Comparison of ENCODE assay signal across 17 cellular contexts in the genomic region with DNA sequence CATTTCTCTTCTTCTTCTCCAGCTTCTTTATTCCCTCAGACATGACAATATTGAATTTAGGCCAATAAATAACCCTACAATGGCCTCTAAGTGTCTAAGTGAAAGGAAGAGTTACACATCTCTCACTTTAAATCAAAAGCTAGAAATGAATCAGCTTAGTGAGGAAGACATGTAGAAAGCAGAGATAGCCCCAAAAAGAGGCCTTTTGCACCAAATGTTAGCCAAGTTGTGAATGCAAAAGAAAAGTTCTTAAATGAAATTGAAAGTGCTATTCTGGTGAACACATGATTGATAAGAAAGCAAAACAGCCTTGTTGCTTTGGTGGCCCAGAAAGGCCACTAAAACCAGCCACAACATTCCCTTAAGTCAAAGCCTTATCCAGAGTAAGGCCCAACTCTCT.
DNase-seq lines count a peak whose midpoint lies in the region; ATAC-seq and TF ChIP-seq lines count a peak whose summit lies in the region.
"Had no signal": no experiment of that assay in that cellular context is flagged by ENCODE, and none has a peak within 500 bp of the region (broad histone marks: within the 10 kb centered on the region; RNA-seq: fewer than 3 reads in every experiment).

No MANE protein-coding gene starts in this region.

- H3K9me3 ChIP-seq in PC-3 (ENCODE audit: low read length) (no peaks in the 10 kb centered on the region), esophagus squamous epithelium (no peaks in the 10 kb centered on the region), left lung (no peaks in the 10 kb centered on the region)

- no peak for TF ChIP-seq POLR2A in esophagus squamous epithelium (IDR thresholded peaks at IDR 0.05)

- no peaks in the 10 kb centered on the region for H3K9me2 ChIP-seq in PC-3 (replicated peaks; ENCODE audit: low read length)

- peaks cover 12% of the 10 kb centered on the region; the same call in 1 of the 2 replicates for H3K27me3 ChIP-seq in PC-3 (ENCODE audit: low read length)
- H3K27me3 ChIP-seq in esophagus squamous epithelium = no peaks in the 10 kb centered on the region
- H3K27me3 ChIP-seq in left lung = no peaks in the 10 kb centered on the region

- H4K20me1 ChIP-seq in PC-3 (ENCODE audit: low read length) = no peaks in the 10 kb centered on the region

- no peak overlapping the region for H3K9ac ChIP-seq in PC-3 (ENCODE audit: low read length)

- no peaks in the 10 kb centered on the region for H3K9me3 Mint-ChIP-seq in activated T-helper 1 cell treated with anti-CD3 and anti-CD28 coated beads, Interleukin-12 subunit alpha, Interleukin-12 subunit beta, Interleukin-2, Interleukin-4 antibody, amounts not matched to agents 30 ng/mL and 10 ng/mL and 1 ng/mL, durations not matched to agents 14 hours and 24 hours and 36 hours
- H3K9me3 Mint-ChIP-seq: stimulated activated naive B cell treated with anti-CD40 and anti-IgM and Interleukin-4, amounts not matched to agents 10 μg/mL and 1 μg/mL and 100 μg/mL, for 72 hours had no signal

- no peak overlapping the region for H3K27ac Mint-ChIP-seq in activated T-helper 1 cell treated with anti-CD3 and anti-CD28 coated beads, Interleukin-12 subunit alpha, Interleukin-12 subunit beta, Interleukin-2, Interleukin-4 antibody, amounts not matched to agents 30 ng/mL and 10 ng/mL and 1 ng/mL, durations not matched to agents 14 hours and 24 hours and 36 hours
- H3K27ac Mint-ChIP-seq: stimulated activated naive B cell treated with anti-CD40 and anti-IgM and Interleukin-4, amounts not matched to agents 10 μg/mL and 1 μg/mL and 100 μg/mL, for 72 hours had no signal

- TF ChIP-seq CTCF in PC-3 (conservative IDR thresholded peaks at IDR 0.05; ENCODE audit: low read depth, low read length) = no peak
- TF ChIP-seq CTCF in esophagus squamous epithelium (IDR thresholded peaks at IDR 0.05) = no peak
- TF ChIP-seq CTCF in left lung (IDR thresholded peaks at IDR 0.05) = no peak

- no peak overlapping the region for H3K27ac ChIP-seq in PC-3 (ENCODE audit: low read length)
- no peak overlapping the region for H3K27ac ChIP-seq in esophagus squamous epithelium
- no peak overlapping the region for H3K27ac ChIP-seq in left lung

- no peaks in the 10 kb centered on the region for H3K27me3 Mint-ChIP-seq in activated T-helper 1 cell treated with anti-CD3 and anti-CD28 coated beads, Interleukin-12 subunit alpha, Interleukin-12 subunit beta, Interleukin-2, Interleukin-4 antibody, amounts not matched to agents 30 ng/mL and 10 ng/mL and 1 ng/mL, durations not matched to agents 14 hours and 24 hours and 36 hours (ENCODE audit: insufficient read depth)
- H3K27me3 Mint-ChIP-seq: stimulated activated naive B cell treated with anti-CD40 and anti-IgM and Interleukin-4, amounts not matched to agents 10 μg/mL and 1 μg/mL and 100 μg/mL, for 72 hours had no signal

- H3K4me3 Mint-ChIP-seq in activated T-helper 1 cell treated with anti-CD3 and anti-CD28 coated beads, Interleukin-12 subunit alpha, Interleukin-12 subunit beta, Interleukin-2, Interleukin-4 antibody, amounts not matched to agents 30 ng/mL and 10 ng/mL and 1 ng/mL, durations not matched to agents 14 hours and 24 hours and 36 hours = no peak overlapping the region
- H3K4me3 Mint-ChIP-seq: neural crest cell; stimulated activated naive B cell treated with anti-CD40 and anti-IgM and Interleukin-4, amounts not matched to agents 10 μg/mL and 1 μg/mL and 100 μg/mL, for 72 hours had no signal

- no TSS peak for BruUV-seq in PC-3 (replicated peaks; lab: Mats Ljungman, UMichigan)

- DNase-seq in PC-3 = no peak
- no peak for DNase-seq in esophagus squamous epithelium (lab: John Stamatoyannopoulos, UW)
- no peak for DNase-seq in activated T-helper 1 cell treated with anti-CD3 and anti-CD28 coated beads, Interleukin-12 subunit alpha, Interleukin-12 subunit beta, Interleukin-2, Interleukin-4 antibody, amounts not matched to agents 30 ng/mL and 10 ng/mL and 1 ng/mL, durations not matched to agents 14 hours and 24 hours and 36 hours (ENCODE audit: low spot score)
- DNase-seq in left lung = no peak
- DNase-seq: activated naive CD4-positive, alpha-beta T cell; DMS 273 treated with DMSO at 0.1 percent for 48 hours; effector CD4-positive, alpha-beta T cell; NCI-H1930; NCI-H748 treated with DMSO at 0.1 percent for 48 hours; stimulated activated naive B cell treated with anti-CD40 and anti-IgM and Interleukin-4, amounts not matched to agents 10 μg/mL and 1 μg/mL and 100 μg/mL, for 72 hours had no signal

- H3K4me1 ChIP-seq in PC-3 (ENCODE audit: insufficient read depth, low read length) = no peaks in the 10 kb centered on the region
- no peaks in the 10 kb centered on the region for H3K4me1 ChIP-seq in esophagus squamous epithelium
- H3K4me1 ChIP-seq in left lung = no peaks in the 10 kb centered on the region

- POLR2A ChIA-PET in PC-3 (lab: Charles Lee; ENCODE audit: unreplicated experiment) = no interaction called here

- no peaks in the 10 kb centered on the region for H3K36me3 Mint-ChIP-seq in activated T-helper 1 cell treated with anti-CD3 and anti-CD28 coated beads, Interleukin-12 subunit alpha, Interleukin-12 subunit beta, Interleukin-2, Interleukin-4 antibody, amounts not matched to agents 30 ng/mL and 10 ng/mL and 1 ng/mL, durations not matched to agents 14 hours and 24 hours and 36 hours (ENCODE audit: low read depth)
- H3K36me3 Mint-ChIP-seq: stimulated activated naive B cell treated with anti-CD40 and anti-IgM and Interleukin-4, amounts not matched to agents 10 μg/mL and 1 μg/mL and 100 μg/mL, for 72 hours had no signal

- intact Hi-C loops in PC-3 (cut with micrococcal nuclease) = no loop called here
- intact Hi-C loops in esophagus squamous epithelium (cut with DNase I) = no loop called here
- intact Hi-C loops in activated T-helper 1 cell treated with anti-CD3 and anti-CD28 coated beads, Interleukin-12 subunit alpha, Interleukin-12 subunit beta, Interleukin-2, Interleukin-4 antibody, amounts not matched to agents 30 ng/mL and 10 ng/mL and 1 ng/mL, durations not matched to agents 14 hours and 24 hours and 36 hours (cut with micrococcal nuclease) = no loop called here
- intact Hi-C loops in left lung (cut with DNase I) = no loop called here

- no peak overlapping the region for H3K4me3 ChIP-seq in PC-3 (ENCODE audit: low read length)
- H3K4me3 ChIP-seq in esophagus squamous epithelium = no peak overlapping the region
- H3K4me3 ChIP-seq in left lung = no peak overlapping the region

- H3K79me2 ChIP-seq in PC-3 (ENCODE audit: low read length) = no peaks in the 10 kb centered on the region

- H3F3A ChIP-seq in PC-3 (ENCODE audit: low read length, unreplicated experiment) = no peaks in the 10 kb centered on the region

- no peak overlapping the region for H2AFZ ChIP-seq in PC-3 (ENCODE audit: low read length)

- ATAC-seq in GM18502 (IDR thresholded peaks at IDR 0.05; ENCODE audit: poor library complexity, unreplicated experiment) (peak; percentile 91), GM19395 (IDR thresholded peaks at IDR 0.05; ENCODE audit: unreplicated experiment) (peak; percentile 95), HG02623 (IDR thresholded peaks at IDR 0.05; ENCODE audit: unreplicated experiment) (peak; percentile 67), HG03280 (IDR thresholded peaks at IDR 0.05; ENCODE audit: unreplicated experiment) (peak; percentile 63), PC-3 (no peak), left lung (no peak)
- ATAC-seq: Right ventricle myocardium inferior; sciatic nerve; stimulated activated naive B cell treated with anti-CD40 and anti-IgM and Interleukin-4, amounts not matched to agents 10 μg/mL and 1 μg/mL and 100 μg/mL, for 72 hours had no signal

- H3K4me1 Mint-ChIP-seq in activated T-helper 1 cell treated with anti-CD3 and anti-CD28 coated beads, Interleukin-12 subunit alpha, Interleukin-12 subunit beta, Interleukin-2, Interleukin-4 antibody, amounts not matched to agents 30 ng/mL and 10 ng/mL and 1 ng/mL, durations not matched to agents 14 hours and 24 hours and 36 hours (ENCODE audit: low read depth) = no peaks in the 10 kb centered on the region

- H3K36me3 ChIP-seq in PC-3 (ENCODE audit: low read depth, low read length) (no peaks in the 10 kb centered on the region), esophagus squamous epithelium (no peaks in the 10 kb centered on the region), left lung (no peaks in the 10 kb centered on the region)

- H3K4me2 ChIP-seq in PC-3 (ENCODE audit: low read length) = no peak overlapping the region

- CTCF ChIA-PET in PC-3 (lab: Charles Lee) = no interaction called here

Comparison
In these comparisons a context has a peak if more than half of its experiments do, and no peak if none do; other contexts are left out.
1. ATAC-seq: peak in GM18502 (single experiment), GM19395 (single experiment), HG02623 (single experiment) and HG03280 (single experiment); none in PC-3 (single experiment) and left lung (single experiment).